In genomic region chr14:104724981-104725771, GRCh38 we compare ENCODE assay signal across 8 cellular contexts. TPM values are rescaled to one million over a fixed set of nuclear protein-coding genes. Genes with fewer than 3 reads are reported as not detected.
A peak's percentile ranks its signal among the peaks of the same experiment; 100 is the strongest.
DNase-seq lines count a peak whose midpoint lies in the region; ATAC-seq and TF ChIP-seq lines count a peak whose summit lies in the region.

No MANE protein-coding gene starts in this region.

- H3K27ac ChIP-seq in HEK293 (ENCODE audit: extremely low read depth, low read depth, low read length) (no peak overlapping the region), hepatocyte (no peak overlapping the region)

- POLR2A ChIA-PET in HEK293 (lab: Yijun Ruan, JAX): no interaction called here

- no peaks in the 10 kb centered on the region for H3K27me3 ChIP-seq in hepatocyte

- no peak for ATAC-seq in activated T-helper 17 cell treated with anti-CD3 and anti-CD28 coated beads, Interleukin-2, amount 50 U/mL, for 72 hours (replicated peaks)

- H3K27me3 Mint-ChIP-seq in activated T-helper 17 cell treated with anti-CD3 and anti-CD28 coated beads, Interleukin-2, amount 50 U/mL, for 72 hours: no peaks in the 10 kb centered on the region

- CTCF ChIA-PET in HEK293 (lab: Yijun Ruan, JAX): interaction anchor here (0.6 to 2.0 kb wide), 5 partner anchors 11 to 525 kb away, joined by 3 to 4 read pairs (median 3); no protein-coding TSS in a partner anchor

- 26% methylated on average over 22 of the region's 24 CpGs for WGBS in hepatocyte (ENCODE audit: low lambda C conversion rate, missing lambda C conversion rate)

- in situ Hi-C loops in ACHN (cut with HindIII; ENCODE audit: low pct_ligation_motif_present, low pct_unique_long_range_greater_than_20kb, low sequenced_read_pairs): no loop called here

- peak overlapping the region; percentile 99 for H3K4me2 ChIP-seq in hepatocyte

- peak overlapping the region; percentile 35 for H3K4me3 Mint-ChIP-seq in activated T-helper 17 cell treated with anti-CD3 and anti-CD28 coated beads, Interleukin-2, amount 50 U/mL, for 72 hours

- H3K4me3 ChIP-seq in HEK293 (ENCODE audit: low read depth, low read length): no peak overlapping the region
- H3K4me3 ChIP-seq in hepatocyte: no peak overlapping the region

- no peaks in the 10 kb centered on the region for H3K9me3 ChIP-seq in HEK293 (ENCODE audit: control insufficient read depth, insufficient read depth, low read depth, low read length)
- no peaks in the 10 kb centered on the region for H3K9me3 ChIP-seq in hepatocyte (ENCODE audit: low read depth)

- H3K9me3 Mint-ChIP-seq in activated T-helper 17 cell treated with anti-CD3 and anti-CD28 coated beads, Interleukin-2, amount 50 U/mL, for 72 hours: no peaks in the 10 kb centered on the region

- no peaks in the 10 kb centered on the region for H3K36me3 Mint-ChIP-seq in activated T-helper 17 cell treated with anti-CD3 and anti-CD28 coated beads, Interleukin-2, amount 50 U/mL, for 72 hours (ENCODE audit: low read depth)

- no peaks in the 10 kb centered on the region for H3K9me2 ChIP-seq in hepatocyte (replicated peaks; ENCODE audit: insufficient read depth)

- no peaks in the 10 kb centered on the region for H3K4me1 Mint-ChIP-seq in activated T-helper 17 cell treated with anti-CD3 and anti-CD28 coated beads, Interleukin-2, amount 50 U/mL, for 72 hours

- no peaks in the 10 kb centered on the region for H3K36me3 ChIP-seq in HEK293 (ENCODE audit: control insufficient read depth in 2 of 2, insufficient read depth in 1 of 2, low read length in 2 of 2)
- H3K36me3 ChIP-seq in hepatocyte (replicated peaks; ENCODE audit: insufficient read depth, low read depth): no peaks in the 10 kb centered on the region

- no peak overlapping the region for H3K27ac Mint-ChIP-seq in activated T-helper 17 cell treated with anti-CD3 and anti-CD28 coated beads, Interleukin-2, amount 50 U/mL, for 72 hours

- H3K4me1 ChIP-seq in HEK293 (ENCODE audit: control insufficient read depth, insufficient read depth, low read length): no peaks in the 10 kb centered on the region; the same call in 1 of the 2 replicates
- peaks cover 12% of the 10 kb centered on the region for H3K4me1 ChIP-seq in hepatocyte (ENCODE audit: insufficient read depth)

- TF ChIP-seq CTCF in HEK293 (tag by site-specific recombination; IDR thresholded peaks at IDR 0.05) (peak; percentile 34; the same call in 1 of the 2 replicates), hepatocyte (IDR thresholded peaks at IDR 0.05; ENCODE audit: poor library complexity) (no peak)

- no peaks in the 10 kb centered on the region for H4K20me1 ChIP-seq in hepatocyte (ENCODE audit: insufficient read depth, poor library complexity, severe bottlenecking)

- DNase-seq in ACHN (peak; percentile 39), hepatocyte (ENCODE audit: low spot score) (peak; percentile 67), retina (peak; percentile 71), NCI-H1417 (lab: John Stamatoyannopoulos, UW) (no peak), hepatic stellate cell (ENCODE audit: low spot score) (no peak)
- DNase-seq in stimulated activated CD4-positive, alpha-beta T cell treated with anti-CD3 and anti-CD28 coated beads, Interleukin-12 subunit alpha, Interleukin-12 subunit beta, amount 100 ng/mL, for 4 hours: no peak

- no peak overlapping the region for H2AFZ ChIP-seq in hepatocyte

- no peaks in the 10 kb centered on the region for H3K79me2 ChIP-seq in hepatocyte

TF ChIP-seq in HEK293, 187 proteins besides CTCF, POLR2A, EP300 and RAD21 (continues in another document):
- TF ChIP-seq PATZ1 (tag by site-specific recombination; IDR thresholded peaks at IDR 0.05) (peak; percentile 70; the same call in 1 of the 2 replicates), ZNF140 (tag by site-specific recombination; IDR thresholded peaks at IDR 0.05) (no peak), ZNF280D (tag by site-specific recombination; IDR thresholded peaks at IDR 0.05) (no peak), BCL6B (tag by site-specific recombination; IDR thresholded peaks at IDR 0.05) (peak; percentile 45; the same call in 1 of the 2 replicates), WT1 (tag by site-specific recombination; IDR thresholded peaks at IDR 0.05) (no peak), TRIM28 (IDR thresholded peaks at IDR 0.05; ENCODE audit: borderline replicate concordance, low read length) (no peak), ZNF777 (tag by site-specific recombination; IDR thresholded peaks at IDR 0.05; ENCODE audit: borderline replicate concordance) (no peak), ZNF510 (tag by site-specific recombination; IDR thresholded peaks at IDR 0.05; ENCODE audit: insufficient replicate concordance) (no peak)

RNA-seq across cellular contexts. Expression of gene ADSS1, which starts 1.1 kb away (rescaled TPM):
- total RNA-seq in activated T-helper 17 cell treated with anti-CD3 and anti-CD28 coated beads, Interleukin-2, amount 50 U/mL, for 72 hours: 1 to 10 TPM in 1 of 2 donors, under 1 TPM in 1; 0.91 to 2.4 TPM
- 3.1 and 3.8 TPM in 2 replicates for total RNA-seq in hepatocyte
- polyA plus RNA-seq in hepatocyte: 5.1 and 7.6 TPM in 2 replicates

RNA-seq across cellular contexts. Expression of gene SIVA1, which starts 27.8 kb away (rescaled TPM):
- 100 to 1,000 TPM in 1 of 2 donors, 10 to 100 TPM in 1; 65.2 to 121 TPM for total RNA-seq in activated T-helper 17 cell treated with anti-CD3 and anti-CD28 coated beads, Interleukin-2, amount 50 U/mL, for 72 hours
- 163 and 218 TPM in 2 replicates for total RNA-seq in hepatocyte
- polyA plus RNA-seq in hepatocyte: 140 and 149 TPM in 2 replicates

RNA-seq across cellular contexts. Expression of gene INF2, which starts 35.8 kb away (rescaled TPM):
- total RNA-seq in activated T-helper 17 cell treated with anti-CD3 and anti-CD28 coated beads, Interleukin-2, amount 50 U/mL, for 72 hours: 10 to 100 TPM; 61.9 to 87.8 TPM
- total RNA-seq in hepatocyte: 24.2 and 31.6 TPM in 2 replicates
- 23.8 and 34.0 TPM in 2 replicates for polyA plus RNA-seq in hepatocyte

Comparison
In these comparisons a context has a peak if more than half of its experiments do, and no peak if none do; other contexts are left out.
1. DNase-seq: peak in ACHN (single experiment), hepatocyte (single experiment) and retina (single experiment); none in NCI-H1417 (0 of 3), hepatic stellate cell (single experiment) and stimulated activated CD4-positive, alpha-beta T cell treated with anti-CD3 and anti-CD28 coated beads, Interleukin-12 subunit alpha, Interleukin-12 subunit beta, amount 100 ng/mL, for 4 hours (single experiment).